13 cellular contexts compared by ENCODE assay signal in the genomic region with DNA sequence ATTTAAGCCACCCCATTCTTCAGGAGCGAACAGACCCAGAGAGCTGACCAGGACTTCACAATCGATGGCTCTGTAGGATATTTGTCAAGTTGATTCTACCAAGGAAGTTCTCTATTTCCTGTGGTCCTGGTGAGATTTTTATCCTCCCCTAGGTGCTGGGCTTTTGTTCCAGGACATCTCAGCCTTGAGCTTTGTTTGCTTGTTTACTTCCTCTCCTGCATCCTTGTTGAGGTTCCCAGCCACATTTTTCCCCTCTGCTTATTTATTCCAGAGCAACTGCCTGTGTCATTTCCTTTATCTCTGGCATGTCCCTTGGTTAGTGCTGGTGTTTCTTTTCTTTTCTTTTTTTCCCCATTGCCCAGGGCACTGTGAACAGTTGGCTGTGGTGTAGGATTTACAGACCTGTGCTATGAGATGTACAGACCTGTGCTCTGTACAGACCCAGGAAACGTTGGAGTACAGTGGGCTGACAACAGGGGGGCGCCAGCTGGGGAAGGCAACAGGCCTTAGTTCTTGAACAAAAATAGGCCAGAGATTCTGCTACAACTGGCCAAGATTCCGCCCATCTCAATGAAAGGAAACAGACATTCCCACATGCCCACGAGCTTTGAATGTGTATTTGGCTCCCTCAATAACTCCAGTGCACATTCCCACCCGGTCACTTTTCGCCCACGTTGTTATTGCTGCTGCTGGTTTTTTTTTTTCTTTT.
DNase-seq lines count a peak whose midpoint lies in the region; ATAC-seq and TF ChIP-seq lines count a peak whose summit lies in the region.
"Had no signal": no experiment of that assay in that cellular context is flagged by ENCODE, and none has a peak within 500 bp of the region (broad histone marks: within the 10 kb centered on the region; RNA-seq: fewer than 3 reads in every experiment).

No MANE protein-coding gene starts in this region.

- H3K4me3 Mint-ChIP-seq in nephron, result no peak overlapping the region

- H4K20me1 ChIP-seq in SK-N-SH (ENCODE audit: insufficient read depth), result no peaks in the 10 kb centered on the region

- peak overlapping the region; percentile 53 for H2AFZ ChIP-seq in SK-N-SH (ENCODE audit: low read depth)

- no peaks in the 10 kb centered on the region for H3K36me3 Mint-ChIP-seq in nephron (ENCODE audit: low read depth)

- H3K27ac ChIP-seq in SK-N-SH (ENCODE audit: low read depth in 2 of 2, low read length in 1 of 2) (peak overlapping the region; percentile 15 to 30; a peak in 2 of 4 replicates), RWPE1 (no peak overlapping the region)
- H3K27ac ChIP-seq: neutrophil had no signal

- H3K36me3 ChIP-seq in BJ (ENCODE audit: control insufficient read depth, insufficient read depth, low read length) (no peaks in the 10 kb centered on the region), SK-N-SH (replicated peaks in 1 of 2; ENCODE audit: control insufficient read depth in 1 of 2, insufficient read depth in 2 of 2, low read length in 1 of 2) (peaks cover 0 to 3% of the 10 kb centered on the region in 2 experiments)
- H3K36me3 ChIP-seq: neutrophil had no signal

- no peak for TF ChIP-seq RAD21 in SK-N-SH (IDR thresholded peaks at IDR 0.05; ENCODE audit: low read length)

- H3K9me2 ChIP-seq in SK-N-SH, result no peaks in the 10 kb centered on the region

- 0 out of 2 replicates have a peak, but pooled peaks have one; percentile 12 for TF ChIP-seq CTCF in BJ (IDR thresholded peaks at IDR 0.05; ENCODE audit: insufficient read depth, low read depth, low read length)
- no peak for TF ChIP-seq CTCF in SK-N-SH (IDR thresholded peaks at IDR 0.05)
- peak; percentile 21 for TF ChIP-seq CTCF in fibroblast of pulmonary artery (IDR thresholded peaks at IDR 0.05; ENCODE audit: low read length, missing control alignments)
- TF ChIP-seq CTCF in nephron (IDR thresholded peaks at IDR 0.05; ENCODE audit: unreplicated experiment in 3 of 3), result no peak
- TF ChIP-seq CTCF in RWPE1 (conservative IDR thresholded peaks at IDR 0.05; ENCODE audit: low read depth), result no peak

- POLR2A ChIA-PET in BJ (lab: Charles Lee) (no interaction called here), SK-N-SH (lab: Yijun Ruan, JAX) (no interaction called here), RWPE1 (lab: Yijun Ruan, JAX; ENCODE audit: low non-redundant PET) (no interaction called here)

- peak overlapping the region; percentile 31; the same call in 1 of the 2 replicates for H3K4me2 ChIP-seq in SK-N-SH

- no peaks in the 10 kb centered on the region for H3K27me3 ChIP-seq in BJ (ENCODE audit: control insufficient read depth, insufficient read depth, low read length)
- H3K27me3 ChIP-seq in SK-N-SH (ENCODE audit: insufficient read depth), result no peaks in the 10 kb centered on the region
- H3K27me3 ChIP-seq: neutrophil had no signal

- H3F3A ChIP-seq in SK-N-SH (replicated peaks; ENCODE audit: insufficient read depth), result no peaks in the 10 kb centered on the region

- H3K79me2 ChIP-seq in SK-N-SH (ENCODE audit: insufficient read depth), result no peaks in the 10 kb centered on the region

- no peak for ATAC-seq in HG02798 (IDR thresholded peaks at IDR 0.05; ENCODE audit: poor library complexity, unreplicated experiment)

- H3K4me3 ChIP-seq in BJ (ENCODE audit: low read depth, low read length) (no peak overlapping the region), SK-N-SH (ENCODE audit: low read depth in 2 of 2, low read length in 1 of 2) (no peak overlapping the region), fibroblast of pulmonary artery (replicated peaks; ENCODE audit: low read depth, low read length) (no peak overlapping the region)

- CTCF ChIA-PET in BJ (lab: Yijun Ruan, JAX), result no interaction called here
- CTCF ChIA-PET in SK-N-SH (lab: Yijun Ruan, JAX), result interaction anchor here (0.9 kb wide), 1 partner anchor 37 kb away, joined by 3 read pairs; no protein-coding TSS in a partner anchor
- CTCF ChIA-PET in RWPE1 (lab: Yijun Ruan, JAX), result interaction anchor here (0.6 kb wide), 1 partner anchor 446 kb away, joined by 3 read pairs; no protein-coding TSS in a partner anchor

- WGBS in SK-N-SH (ENCODE audit: low lambda C conversion rate), result 47% methylated on average over 9 of the region's 9 CpGs

- H3K27ac Mint-ChIP-seq in nephron, result peak overlapping the region in 2 of 3 experiments; percentile 37 to 38

- no peak for TF ChIP-seq EP300 in SK-N-SH (IDR thresholded peaks at IDR 0.05; ENCODE audit: borderline replicate concordance in 1 of 2, low read depth in 1 of 2, low read length in 1 of 2)

- peaks cover 5 to 7% of the 10 kb centered on the region in 2 experiments; a peak in 2 of 4 replicates for H3K4me1 ChIP-seq in SK-N-SH (ENCODE audit: control insufficient read depth in 1 of 2, insufficient read depth in 2 of 2, low read depth in 1 of 2, low read length in 1 of 2)

- peaks cover 26% of the 10 kb centered on the region for H3K4me1 Mint-ChIP-seq in nephron

- H3K9me3 ChIP-seq in SK-N-SH, result no peaks in the 10 kb centered on the region
- H3K9me3 ChIP-seq: neutrophil had no signal

- no peak for DNase-seq in BJ (ENCODE audit: low read depth)
- no peak for DNase-seq in SK-N-SH
- DNase-seq in fibroblast of pulmonary artery (ENCODE audit: low read depth), result peak; percentile 86
- no peak for DNase-seq in NCI-H1417 treated with DMSO at 0.1 percent for 48 hours (lab: John Stamatoyannopoulos, UW)
- no peak for DNase-seq in RWPE1 (ENCODE audit: low spot score)
- no peak for DNase-seq in activated CD8-positive, alpha-beta memory T cell treated with anti-CD3 and anti-CD28 coated beads for 24 hours
- DNase-seq: activated T-cell treated with anti-CD3 and anti-CD28 coated beads, Interleukin-2, amount 50 U/mL, for 48 hours; anterior cingulate cortex; DND-41; NCI-H2081 treated with DMSO at 0.1 percent for 48 hours had no signal

- no peak overlapping the region for H3K9ac ChIP-seq in SK-N-SH

- H3K27me3 Mint-ChIP-seq in nephron (ENCODE audit: low read depth), result no peaks in the 10 kb centered on the region

- no peaks in the 10 kb centered on the region for H3K9me3 Mint-ChIP-seq in nephron

TF ChIP-seq in SK-N-SH, 30 proteins besides CTCF, POLR2A, EP300 and RAD21:
- TF ChIP-seq MAX (IDR thresholded peaks at IDR 0.05; ENCODE audit: low read depth) (0 out of 2 replicates have a peak, but pooled peaks have one; percentile 8), CHD2 (IDR thresholded peaks at IDR 0.05; ENCODE audit: low read length, partially characterized antibody) (no peak), JUND (IDR thresholded peaks at IDR 0.05) (no peak), FOXM1 (IDR thresholded peaks at IDR 0.05; ENCODE audit: low read depth) (no peak), SMC3 (IDR thresholded peaks at IDR 0.05; ENCODE audit: low read depth, low read length) (no peak), TCF12 (IDR thresholded peaks at IDR 0.05) (peak; percentile 36; the same call in 1 of the 2 replicates), MXI1 (IDR thresholded peaks at IDR 0.05; ENCODE audit: low read depth, low read length) (no peak)

Comparison
In these comparisons a context has a peak if more than half of its experiments do, and no peak if none do; other contexts are left out.
1. CTCF ChIP-seq: peak in BJ (single experiment) and fibroblast of pulmonary artery (single experiment); none in SK-N-SH (single experiment), nephron (0 of 3) and RWPE1 (single experiment).